Comparison of ENCODE assay signal across 1 cellular context in the genomic region with DNA sequence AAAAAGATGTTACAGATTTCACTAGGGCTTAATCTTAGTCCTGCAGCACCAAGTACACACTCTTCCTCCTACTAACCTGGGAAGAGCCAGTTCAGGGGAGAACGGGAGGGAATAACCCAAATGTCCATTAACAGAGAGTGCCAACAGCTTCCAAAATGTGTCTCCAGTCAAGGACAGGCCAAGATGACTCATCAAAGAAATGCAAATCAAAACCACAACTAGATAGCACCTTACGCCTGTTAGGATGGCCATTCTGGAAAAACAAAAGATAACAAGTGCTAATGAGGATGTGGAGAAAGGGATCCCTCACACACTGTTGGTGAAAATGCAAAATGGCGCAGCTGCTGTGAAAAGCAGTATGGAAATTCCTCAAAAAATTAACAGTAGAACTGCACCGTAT.
TF ChIP-seq lines count a peak whose summit lies in the region.

No MANE protein-coding gene starts in this region.

TF ChIP-seq in K562, 482 proteins besides CTCF, POLR2A, EP300 and RAD21 (continued from another document):
- TF ChIP-seq ZNF584 (CRISPR knock-in tag; IDR thresholded peaks at IDR 0.05; ENCODE audit: low read depth), result 0 out of 2 replicates have a peak, but pooled peaks have one; percentile 30
